16 cellular contexts compared by ENCODE assay signal in genomic region chr7:3956949-3957348, GRCh38.
DNase-seq lines count a peak whose midpoint lies in the region; ATAC-seq and TF ChIP-seq lines count a peak whose summit lies in the region.
"Had no signal": no experiment of that assay in that cellular context is flagged by ENCODE, and none has a peak within 500 bp of the region (broad histone marks: within the 10 kb centered on the region; RNA-seq: fewer than 3 reads in every experiment).

No MANE protein-coding gene starts in this region.

- peaks cover 6% of the 10 kb centered on the region for H3K36me3 Mint-ChIP-seq in endothelial cell (ENCODE audit: low read depth, unreplicated experiment)
- H3K36me3 Mint-ChIP-seq in activated naive CD4-positive, alpha-beta T cell treated with anti-CD3 and anti-CD28 coated beads, Interleukin-2, amount 50 U/mL, for 72 hours = no peaks in the 10 kb centered on the region

- DNase-seq in GM12865 (ENCODE audit: low read depth) = peak; percentile 30
- DNase-seq in NCI-H510A (lab: John Stamatoyannopoulos, UW) = no peak
- no peak for DNase-seq in endothelial cell (ENCODE audit: low spot score)
- no peak for DNase-seq in activated naive CD4-positive, alpha-beta T cell treated with anti-CD3 and anti-CD28 coated beads, Interleukin-2, amount 50 U/mL, for 72 hours (ENCODE audit: low spot score in 2 of 2)
- no peak for DNase-seq in HT-29 (ENCODE audit: low spot score)
- DNase-seq: Caco-2, MG63, NCI-H2171, WERI-Rb-1 had no signal

- TF ChIP-seq CTCF in GM12865 (IDR thresholded peaks at IDR 0.05; ENCODE audit: insufficient read depth, low read depth, low read length, missing control alignments) (no peak), endothelial cell (IDR thresholded peaks at IDR 0.05; ENCODE audit: unreplicated experiment) (no peak)

- no peak overlapping the region for H3K4me3 Mint-ChIP-seq in endothelial cell (ENCODE audit: unreplicated experiment)
- H3K4me3 Mint-ChIP-seq: central memory CD8-positive, alpha-beta T cell had no signal

- no peaks in the 10 kb centered on the region for H3K4me1 Mint-ChIP-seq in endothelial cell (ENCODE audit: unreplicated experiment)
- H3K4me1 Mint-ChIP-seq: central memory CD8-positive, alpha-beta T cell had no signal

- H3K27ac Mint-ChIP-seq in endothelial cell (ENCODE audit: unreplicated experiment) = no peak overlapping the region
- no peak overlapping the region for H3K27ac Mint-ChIP-seq in activated naive CD4-positive, alpha-beta T cell treated with anti-CD3 and anti-CD28 coated beads, Interleukin-2, amount 50 U/mL, for 72 hours

- no peaks in the 10 kb centered on the region for H3K27me3 Mint-ChIP-seq in endothelial cell (ENCODE audit: unreplicated experiment)

- peak; percentile 47 for ATAC-seq in GM19438 (IDR thresholded peaks at IDR 0.05; ENCODE audit: low read depth, unreplicated experiment)
- peak; percentile 43 for ATAC-seq in HG02678 (IDR thresholded peaks at IDR 0.05; ENCODE audit: unreplicated experiment)
- peak; percentile 49 for ATAC-seq in HG03378 (IDR thresholded peaks at IDR 0.05; ENCODE audit: unreplicated experiment)
- ATAC-seq in activated naive CD4-positive, alpha-beta T cell treated with anti-CD3 and anti-CD28 coated beads, Interleukin-2, amount 50 U/mL, for 72 hours = no peak
- ATAC-seq: SK-N-SH treated with all-trans-retinoic acid at 6 μM for 48 hours had no signal

- no peaks in the 10 kb centered on the region for H3K9me3 Mint-ChIP-seq in endothelial cell (ENCODE audit: unreplicated experiment)
- peaks cover 0 to 4% of the 10 kb centered on the region in 2 donors for H3K9me3 Mint-ChIP-seq in activated naive CD4-positive, alpha-beta T cell treated with anti-CD3 and anti-CD28 coated beads, Interleukin-2, amount 50 U/mL, for 72 hours
- H3K9me3 Mint-ChIP-seq: central memory CD8-positive, alpha-beta T cell had no signal

- H3K4me3 ChIP-seq in GM12865 (ENCODE audit: low read depth, low read length) = no peak overlapping the region
- H3K4me3 ChIP-seq: A549, MG63, tibial nerve had no signal

Comparison
In these comparisons a context has a peak if more than half of its experiments do, and no peak if none do; other contexts are left out.
1. ATAC-seq: peak in GM19438 (single experiment), HG02678 (single experiment) and HG03378 (single experiment); none in activated naive CD4-positive, alpha-beta T cell treated with anti-CD3 and anti-CD28 coated beads, Interleukin-2, amount 50 U/mL, for 72 hours (0 of 2).